In genomic region chr1:234724517-234725176, GRCh38 we compare ENCODE assay signal across 1 cellular context.
TF ChIP-seq lines count a peak whose summit lies in the region.

No MANE protein-coding gene starts in this region.

TF ChIP-seq in HepG2, 621 proteins besides CTCF, POLR2A, EP300 and RAD21 (continued from another document and continues in another):
- TF ChIP-seq HIC2 (CRISPR knock-in tag; IDR thresholded peaks at IDR 0.05; ENCODE audit: low read depth) (peak; percentile 38; the same call in 1 of the 2 replicates), RFXAP (CRISPR knock-in tag; IDR thresholded peaks at IDR 0.05; ENCODE audit: borderline replicate concordance) (peak; percentile 36), ZSCAN21 (CRISPR knock-in tag; IDR thresholded peaks at IDR 0.05; ENCODE audit: borderline replicate concordance) (no peak), ZNF430 (CRISPR knock-in tag; IDR thresholded peaks at IDR 0.05) (0 out of 2 replicates have a peak, but pooled peaks have one; percentile 37), AHR (CRISPR knock-in tag; IDR thresholded peaks at IDR 0.05) (0 out of 2 replicates have a peak, but pooled peaks have one; percentile 21), ATF6 (CRISPR knock-in tag; conservative IDR thresholded peaks at IDR 0.05) (no peak), ZNF7 (CRISPR knock-in tag; IDR thresholded peaks at IDR 0.05) (no peak), ZNF615 (CRISPR knock-in tag; IDR thresholded peaks at IDR 0.05; ENCODE audit: borderline replicate concordance) (no peak), NCOR1 (IDR thresholded peaks at IDR 0.05; ENCODE audit: borderline replicate concordance, low read length) (peak; percentile 86), PAWR (CRISPR knock-in tag; IDR thresholded peaks at IDR 0.05; ENCODE audit: borderline replicate concordance) (no peak), CHCHD3 (CRISPR knock-in tag; IDR thresholded peaks at IDR 0.05) (no peak), CENPBD1 (CRISPR knock-in tag; IDR thresholded peaks at IDR 0.05; ENCODE audit: borderline replicate concordance, low read depth) (no peak; the same call in 1 of the 2 replicates), ETV5 (CRISPR knock-in tag; IDR thresholded peaks at IDR 0.05; ENCODE audit: borderline replicate concordance) (no peak), SRSF4 (IDR thresholded peaks at IDR 0.05; ENCODE audit: low read depth, low read length, poor library complexity, severe bottlenecking) (no peak), HIVEP1 (CRISPR knock-in tag; IDR thresholded peaks at IDR 0.05) (peak; percentile 16; the same call in 1 of the 2 replicates), FIP1L1 (IDR thresholded peaks at IDR 0.05; ENCODE audit: borderline replicate concordance, insufficient read depth, low read depth, low read length) (no peak), SP2 (CRISPR knock-in tag; IDR thresholded peaks at IDR 0.05) (no peak), ZNF672 (CRISPR knock-in tag; IDR thresholded peaks at IDR 0.05) (no peak), MYNN (CRISPR knock-in tag; IDR thresholded peaks at IDR 0.05; ENCODE audit: low read depth) (no peak), NR0B2 (CRISPR knock-in tag; IDR thresholded peaks at IDR 0.05) (no peak), NR3C1 (CRISPR knock-in tag; IDR thresholded peaks at IDR 0.05) (no peak), ZBTB44 (CRISPR knock-in tag; IDR thresholded peaks at IDR 0.05) (no peak; the same call in 1 of the 2 replicates), FOXA1 (IDR thresholded peaks at IDR 0.05) (no peak), FOXA1 (CRISPR knock-in tag; IDR thresholded peaks at IDR 0.05) (no peak; the same call in 1 of the 2 replicates), TCF7 (IDR thresholded peaks at IDR 0.05; ENCODE audit: low read depth) (peak; percentile 60; the same call in 1 of the 2 replicates), HNF4A (CRISPR knock-in tag; IDR thresholded peaks at IDR 0.05) (no peak; the same call in 1 of the 2 replicates), ZC3H4 (CRISPR knock-in tag; IDR thresholded peaks at IDR 0.05; ENCODE audit: borderline replicate concordance) (peak; percentile 98), BHLHE40 (IDR thresholded peaks at IDR 0.05; ENCODE audit: low read length) (peak; percentile 68), PCBP1 (IDR thresholded peaks at IDR 0.05; ENCODE audit: borderline replicate concordance, low read depth, low read length) (no peak), ZNF292 (CRISPR knock-in tag; IDR thresholded peaks at IDR 0.05; ENCODE audit: borderline replicate concordance, low read depth) (no peak), CEBPG (CRISPR knock-in tag; IDR thresholded peaks at IDR 0.05) (no peak), XRCC5 (optimal IDR thresholded peaks at IDR 0.05; ENCODE audit: low read length) (no peak), ZC3H13 (CRISPR knock-in tag; IDR thresholded peaks at IDR 0.05) (no peak; the same call in 1 of the 2 replicates), MEF2D (CRISPR knock-in tag; IDR thresholded peaks at IDR 0.05) (peak; percentile 48; the same call in 1 of the 2 replicates), ZNF407 (CRISPR knock-in tag; IDR thresholded peaks at IDR 0.05; ENCODE audit: not compliant biosample characterization) (no peak), ZNF749 (CRISPR knock-in tag; IDR thresholded peaks at IDR 0.05; ENCODE audit: borderline replicate concordance) (peak; percentile 64; the same call in 1 of the 2 replicates), SAFB2 (CRISPR knock-in tag; IDR thresholded peaks at IDR 0.05; ENCODE audit: borderline replicate concordance, low read depth) (0 out of 2 replicates have a peak, but pooled peaks have one; percentile 64), WIZ (CRISPR knock-in tag; IDR thresholded peaks at IDR 0.05) (no peak), SCMH1 (CRISPR knock-in tag; IDR thresholded peaks at IDR 0.05; ENCODE audit: borderline replicate concordance) (no peak), TIGD3 (CRISPR knock-in tag; IDR thresholded peaks at IDR 0.05; ENCODE audit: borderline replicate concordance) (no peak), DBP (CRISPR knock-in tag; IDR thresholded peaks at IDR 0.05; ENCODE audit: not compliant biosample characterization) (no peak), TOE1 (CRISPR knock-in tag; IDR thresholded peaks at IDR 0.05) (peak; percentile 60; the same call in 1 of the 2 replicates), DZIP1 (CRISPR knock-in tag; IDR thresholded peaks at IDR 0.05) (no peak), TCF12 (IDR thresholded peaks at IDR 0.05) (no peak), TCF12 (CRISPR knock-in tag; IDR thresholded peaks at IDR 0.05) (no peak; the same call in 1 of the 2 replicates), NFYB (CRISPR knock-in tag; IDR thresholded peaks at IDR 0.05) (no peak; the same call in 1 of the 2 replicates)
